In the genomic region with DNA sequence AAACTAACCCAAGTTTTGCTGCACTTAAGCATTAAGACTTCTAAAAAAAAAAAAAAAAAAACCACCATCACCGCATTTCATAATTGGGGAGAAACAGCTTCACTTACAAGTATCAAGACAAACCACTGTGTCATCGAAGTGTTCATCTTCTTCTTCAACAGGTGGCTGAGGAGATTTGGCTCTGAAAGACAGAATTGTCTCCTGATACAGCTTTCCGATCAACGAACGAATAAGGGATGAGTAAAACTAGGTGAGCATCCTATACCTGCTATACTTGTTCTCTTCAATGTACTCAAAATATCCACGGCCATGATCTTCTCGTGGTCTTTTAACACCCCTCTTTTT, we compare ENCODE assay signal across 8 cellular contexts. TPM values are rescaled to one million over a fixed set of nuclear protein-coding genes. Genes with fewer than 3 reads are reported as not detected.
A peak's percentile ranks its signal among the peaks of the same experiment; 100 is the strongest.
DNase-seq lines count a peak whose midpoint lies in the region; TF ChIP-seq lines count a peak whose summit lies in the region.

No MANE protein-coding gene starts in this region.

- intact Hi-C loops in adrenal gland (cut with DNase I) = loop anchor here (10.0 kb wide), 2 partner anchors 112 to 182 kb away; no protein-coding TSS in a partner anchor
- intact Hi-C loops in transverse colon (cut with DNase I; ENCODE audit: low total_unique reads) = loop anchor here (2.0 to 5.0 kb wide), 3 partner anchors 28 to 410 kb away; a partner anchor contains a TSS

- no peak for TF ChIP-seq POLR2A in adrenal gland (IDR thresholded peaks at IDR 0.05)
- no peak for TF ChIP-seq POLR2A in transverse colon (IDR thresholded peaks at IDR 0.05)

- DNase-seq in AG04450 (ENCODE audit: low read depth, low spot score) = no peak
- no peak for DNase-seq in adrenal gland
- no peak for DNase-seq in transverse colon
- DNase-seq in COR-L47 (lab: John Stamatoyannopoulos, UW) = no peak
- no peak for DNase-seq in NCI-H2107 treated with DMSO at 0.1 percent for 48 hours (lab: John Stamatoyannopoulos, UW; ENCODE audit: unreplicated experiment)
- DNase-seq in cortex of kidney (lab: John Stamatoyannopoulos, UW) = no peak

- peak overlapping the region; percentile 88 for H3K4me3 ChIP-seq in AG04450 (ENCODE audit: low read depth, low read length)
- peak overlapping the region; percentile 99 for H3K4me3 ChIP-seq in HUES48 (ENCODE audit: low read depth, low read length)
- peak overlapping the region; percentile 33 to 94 (median 70) for H3K4me3 ChIP-seq in adrenal gland
- H3K4me3 ChIP-seq in liver (ENCODE audit: low read depth in 1 of 3, low read length in 3 of 3) = peak overlapping the region; percentile 70 to 87 (median 72)
- peak overlapping the region; percentile 54 to 100 (median 96) for H3K4me3 ChIP-seq in transverse colon

- 0 to 1% (median 0%) methylated on average over 7 of the region's 7 CpGs for WGBS in adrenal gland, 4 donors
- 0% methylated on average over 7 of the region's 7 CpGs for WGBS in liver
- WGBS in transverse colon (ENCODE audit: low coverage in 1 of 2), 2 donors = 0 to 4% methylated on average over 7 of the region's 7 CpGs

- H3K27me3 ChIP-seq in AG04450 (ENCODE audit: control insufficient read depth, insufficient read depth, low read length) (no peaks in the 10 kb centered on the region), HUES48 (ENCODE audit: control insufficient read depth, insufficient read depth, low read length) (no peaks in the 10 kb centered on the region), adrenal gland (no peaks in the 10 kb centered on the region), liver (ENCODE audit: control insufficient read depth in 4 of 4, insufficient read depth in 4 of 4, low read length in 3 of 4) (no peaks in the 10 kb centered on the region), transverse colon (no peaks in the 10 kb centered on the region)

- H3K27ac ChIP-seq in AG04450 (ENCODE audit: low read depth, low read length) (peak overlapping the region; percentile 58), HUES48 (ENCODE audit: low read depth, low read length) (peak overlapping the region; percentile 97), adrenal gland (peak overlapping the region; percentile 75 to 100 (median 100)), liver (ENCODE audit: low read depth in 1 of 2, low read length in 2 of 2) (peak overlapping the region; percentile 73 to 81), transverse colon (peak overlapping the region; percentile 100)

- TF ChIP-seq EP300 in transverse colon (IDR thresholded peaks at IDR 0.05; ENCODE audit: low read depth) = no peak

- TF ChIP-seq CTCF in AG04450 (IDR thresholded peaks at IDR 0.05; ENCODE audit: low read depth, low read length) = no peak
- TF ChIP-seq CTCF in adrenal gland (IDR thresholded peaks at IDR 0.05) = no peak
- no peak for TF ChIP-seq CTCF in liver (IDR thresholded peaks at IDR 0.05; ENCODE audit: low read depth, low read length, missing input control)
- TF ChIP-seq CTCF in transverse colon (IDR thresholded peaks at IDR 0.05) = no peak

- CTCF ChIA-PET in AG04450 (lab: Charles Lee) = interaction anchor here (0.8 to 7.5 kb wide), 2 partner anchors 107 to 181 kb away, joined by 3 to 65 read pairs; a partner anchor contains a TSS

- H3K4me1 ChIP-seq in HUES48 (ENCODE audit: control insufficient read depth, insufficient read depth, low read length) (peaks cover 23% of the 10 kb centered on the region), adrenal gland (replicated peaks in 1 of 2) (peaks cover 22 to 53% of the 10 kb centered on the region in 2 donors), liver (ENCODE audit: control insufficient read depth in 4 of 4, insufficient read depth in 4 of 4, low read length in 3 of 4) (peaks cover 7 to 43% (median 30%) of the 10 kb centered on the region in 4 donors), transverse colon (peaks cover 21 to 61% (median 39%) of the 10 kb centered on the region in 4 donors)

- in situ Hi-C loops in transverse colon (cut with MboI; ENCODE audit: low pct_ligation_motif_present in 1 of 4, low pct_unique_long_range_greater_than_20kb in 1 of 4, low sequenced_read_pairs in 3 of 4) = loop anchor here in 2 of 4 donors (5.0 to 10.0 kb wide), 2 partner anchors 102 to 105 kb away; a partner anchor contains a TSS

- H3K36me3 ChIP-seq in HUES48 (ENCODE audit: control insufficient read depth, insufficient read depth, low read length) = peaks cover 52% of the 10 kb centered on the region
- H3K36me3 ChIP-seq in adrenal gland (replicated peaks in 1 of 2) = peaks cover 0 to 40% of the 10 kb centered on the region in 2 donors
- H3K36me3 ChIP-seq in liver (ENCODE audit: control insufficient read depth in 4 of 4, insufficient read depth in 3 of 4, low read depth in 1 of 4, low read length in 3 of 4) = peaks cover 4 to 33% (median 30%) of the 10 kb centered on the region in 4 donors
- peaks cover 0 to 35% (median 16%) of the 10 kb centered on the region in 4 donors for H3K36me3 ChIP-seq in transverse colon

- POLR2A ChIA-PET in AG04450 (lab: Yijun Ruan, JAX) = interaction anchor here (0.8 to 4.3 kb wide), 7 partner anchors 14 to 180 kb away, joined by 3 to 42 read pairs (median 4); a partner anchor contains a TSS

- H3K9me3 ChIP-seq in AG04450 (ENCODE audit: control insufficient read depth, insufficient read depth, low read length) (no peaks in the 10 kb centered on the region; the same call in 1 of the 2 replicates), HUES48 (ENCODE audit: control insufficient read depth, insufficient read depth, low read length) (no peaks in the 10 kb centered on the region), adrenal gland (replicated peaks in 1 of 3) (no peaks in the 10 kb centered on the region), liver (ENCODE audit: control insufficient read depth in 4 of 4, low read length in 3 of 4) (no peaks in the 10 kb centered on the region), transverse colon (no peaks in the 10 kb centered on the region)

- H3K9ac ChIP-seq in HUES48 (ENCODE audit: low read depth, low read length) (peak overlapping the region; percentile 98), liver (ENCODE audit: low read depth in 1 of 2, low read length in 2 of 2) (peak overlapping the region; percentile 86 to 98)

- TF ChIP-seq RAD21 in liver (IDR thresholded peaks at IDR 0.05) = no peak

TF ChIP-seq in liver, 16 proteins besides CTCF, POLR2A, EP300 and RAD21:
- TF ChIP-seq SP1 (IDR thresholded peaks at IDR 0.05) (no peak), RXRA (IDR thresholded peaks at IDR 0.05) (no peak), HNF4A (conservative IDR thresholded peaks at IDR 0.05) (no peak), TAF1 (conservative IDR thresholded peaks at IDR 0.05) (no peak), HNF4G (IDR thresholded peaks at IDR 0.05) (no peak), FOXA2 (IDR thresholded peaks at IDR 0.05) (no peak), GABPA (IDR thresholded peaks at IDR 0.05 in 1 of 2, conservative IDR thresholded peaks at IDR 0.05 in 1 of 2) (no peak)
- TF ChIP-seq, protein P1, sequence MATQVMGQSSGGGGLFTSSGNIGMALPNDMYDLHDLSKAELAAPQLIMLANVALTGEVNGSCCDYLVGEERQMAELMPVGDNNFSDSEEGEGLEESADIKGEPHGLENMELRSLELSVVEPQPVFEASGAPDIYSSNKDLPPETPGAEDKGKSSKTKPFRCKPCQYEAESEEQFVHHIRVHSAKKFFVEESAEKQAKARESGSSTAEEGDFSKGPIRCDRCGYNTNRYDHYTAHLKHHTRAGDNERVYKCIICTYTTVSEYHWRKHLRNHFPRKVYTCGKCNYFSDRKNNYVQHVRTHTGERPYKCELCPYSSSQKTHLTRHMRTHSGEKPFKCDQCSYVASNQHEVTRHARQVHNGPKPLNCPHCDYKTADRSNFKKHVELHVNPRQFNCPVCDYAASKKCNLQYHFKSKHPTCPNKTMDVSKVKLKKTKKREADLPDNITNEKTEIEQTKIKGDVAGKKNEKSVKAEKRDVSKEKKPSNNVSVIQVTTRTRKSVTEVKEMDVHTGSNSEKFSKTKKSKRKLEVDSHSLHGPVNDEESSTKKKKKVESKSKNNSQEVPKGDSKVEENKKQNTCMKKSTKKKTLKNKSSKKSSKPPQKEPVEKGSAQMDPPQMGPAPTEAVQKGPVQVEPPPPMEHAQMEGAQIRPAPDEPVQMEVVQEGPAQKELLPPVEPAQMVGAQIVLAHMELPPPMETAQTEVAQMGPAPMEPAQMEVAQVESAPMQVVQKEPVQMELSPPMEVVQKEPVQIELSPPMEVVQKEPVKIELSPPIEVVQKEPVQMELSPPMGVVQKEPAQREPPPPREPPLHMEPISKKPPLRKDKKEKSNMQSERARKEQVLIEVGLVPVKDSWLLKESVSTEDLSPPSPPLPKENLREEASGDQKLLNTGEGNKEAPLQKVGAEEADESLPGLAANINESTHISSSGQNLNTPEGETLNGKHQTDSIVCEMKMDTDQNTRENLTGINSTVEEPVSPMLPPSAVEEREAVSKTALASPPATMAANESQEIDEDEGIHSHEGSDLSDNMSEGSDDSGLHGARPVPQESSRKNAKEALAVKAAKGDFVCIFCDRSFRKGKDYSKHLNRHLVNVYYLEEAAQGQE (IDR thresholded peaks at IDR 0.05) = no peak
- TF ChIP-seq, protein P2, sequence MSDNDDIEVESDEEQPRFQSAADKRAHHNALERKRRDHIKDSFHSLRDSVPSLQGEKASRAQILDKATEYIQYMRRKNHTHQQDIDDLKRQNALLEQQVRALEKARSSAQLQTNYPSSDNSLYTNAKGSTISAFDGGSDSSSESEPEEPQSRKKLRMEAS (IDR thresholded peaks at IDR 0.05) = no peak

RNA-seq across cellular contexts. Expression of a gene that starts 2.0 kb away (rescaled TPM):
- 205 and 262 TPM in 2 replicates for polyA plus RNA-seq in AG04450 (2011; rRNA removed)
- polyA minus RNA-seq in AG04450 (2011; rRNA and poly(A)+ RNA removed) = 333 and 366 TPM in 2 replicates
- 100 to 1,000 TPM; 192 to 326 (median 278) TPM for total RNA-seq in adrenal gland
- 100 to 1,000 TPM; 141 to 397 (median 145) TPM for polyA plus RNA-seq in adrenal gland
- total RNA-seq in liver = 100 to 1,000 TPM; 209 to 233 TPM
- polyA plus RNA-seq in liver = 10 to 100 TPM; 45.3 to 62.5 TPM
- 100 to 1,000 TPM; 223 to 364 (median 237) TPM for total RNA-seq in transverse colon

RNA-seq across cellular contexts. Expression of a gene that starts 26.9 kb away (rescaled TPM):
- polyA plus RNA-seq in AG04450 (2011; rRNA removed) (25.4 and 45.8 TPM in 2 replicates), adrenal gland (100 to 1,000 TPM; 120 to 265 (median 123) TPM), liver (10 to 100 TPM; 20.9 to 45.7 TPM)
- polyA minus RNA-seq in AG04450 (2011; rRNA and poly(A)+ RNA removed) = 5.6 and 10.1 TPM in 2 replicates
- total RNA-seq in adrenal gland (10 to 100 TPM; 32.2 to 78.1 (median 42.5) TPM), liver (10 to 100 TPM; 16.7 to 17.1 TPM), transverse colon (10 to 100 TPM in 3 of 4 donors, 1 to 10 TPM in 1; 6.0 to 41.3 (median 32.3) TPM)
